In the genomic region with DNA sequence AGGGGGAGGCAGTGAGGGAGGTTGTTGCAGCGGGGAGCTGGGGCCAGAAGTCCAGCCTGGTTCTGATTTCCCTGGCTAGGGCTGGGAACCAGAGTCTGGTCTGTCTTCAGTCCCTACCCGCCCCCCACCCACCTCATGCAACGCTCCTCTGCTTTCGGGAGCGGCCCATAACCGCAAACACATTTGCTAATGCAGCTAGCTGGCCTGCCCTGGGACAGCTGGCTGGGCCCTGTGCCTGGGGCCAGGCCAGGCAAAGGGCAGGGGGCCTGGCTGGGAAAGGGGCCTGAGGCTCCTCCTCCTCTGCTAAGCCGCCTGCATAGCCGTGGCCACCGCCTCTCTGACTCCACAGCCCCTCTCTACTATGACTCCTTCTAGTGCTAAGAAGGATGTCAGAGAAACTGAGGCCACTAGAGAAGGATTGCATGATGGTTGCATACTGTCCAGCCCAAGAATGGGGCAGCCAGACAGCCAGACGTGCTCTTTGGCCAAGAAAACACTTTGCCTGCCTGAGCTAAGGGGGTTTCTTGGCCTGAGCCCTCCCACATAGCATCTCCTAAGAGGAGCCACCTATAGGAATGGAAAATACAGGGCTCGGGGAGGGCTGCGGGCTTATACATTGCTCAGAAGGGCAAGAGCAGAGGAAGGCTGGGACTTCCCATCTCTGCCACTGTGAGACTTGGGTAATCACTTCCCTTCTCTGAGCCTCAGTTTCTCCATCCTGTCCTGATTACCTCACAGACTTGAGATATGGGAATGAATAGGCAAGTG, we compare ENCODE assay signal across 29 cellular contexts.
DNase-seq lines count a peak whose midpoint lies in the region; ATAC-seq, FAIRE-seq and TF ChIP-seq lines count a peak whose summit lies in the region.
"Had no signal": no experiment of that assay in that cellular context is flagged by ENCODE, and none has a peak within 500 bp of the region (broad histone marks: within the 10 kb centered on the region; RNA-seq: fewer than 3 reads in every experiment).

No MANE protein-coding gene starts in this region.

- no peak overlapping the region for H3K4me2 ChIP-seq in IMR-90 (ENCODE audit: low read depth, low read length)

- H3K9me3 Mint-ChIP-seq in CD4-positive, alpha-beta T cell: no peaks in the 10 kb centered on the region
- H3K9me3 Mint-ChIP-seq: activated naive CD4-positive, alpha-beta T cell treated with anti-CD3 and anti-CD28 coated beads, Interleukin-2, amount 50 U/mL, for 72 hours; activated T-helper 17 cell treated with anti-CD3 and anti-CD28 coated beads, Interleukin-2, amount 50 U/mL, for 72 hours; CD8-positive, alpha-beta memory T cell; effector memory CD8-positive, alpha-beta T cell; T-helper 2 cell treated with Interferon-gamma antibody and Interleukin-4, amounts not matched to agents 5 μg/mL and 100 μg/mL, for 36 hours had no signal

- H2BK15ac ChIP-seq in IMR-90 (ENCODE audit: low read depth, low read length): no peak overlapping the region

- CTCF ChIA-PET in IMR-90 (lab: Yijun Ruan, JAX): no interaction called here
- CTCF ChIA-PET in CD4-positive, alpha-beta T cell (lab: Charles Lee): no interaction called here

- H3K18ac ChIP-seq in IMR-90 (ENCODE audit: low read depth, low read length): no peak overlapping the region

- peak; percentile 28 for DNase-seq in IMR-90
- peak; percentile 13 for DNase-seq in choroid plexus epithelial cell (ENCODE audit: low read depth)
- peak; percentile 78 for DNase-seq in kidney
- peak; percentile 33 for DNase-seq in skeletal muscle cell (ENCODE audit: low read depth)
- DNase-seq in CD4-positive, alpha-beta T cell: no peak
- DNase-seq in HCEC 1CT: no peak
- DNase-seq in dermis blood vessel endothelial cell: no peak
- DNase-seq: activated CD4-positive, alpha-beta T cell treated with anti-CD3 and anti-CD28 coated beads, Interleukin-2, amount 50 U/mL, for 4 hours; activated CD8-positive, alpha-beta memory T cell treated with anti-CD3 and anti-CD28 coated beads, Interleukin-2, amount 50 U/mL, for 4 hours; AML-193; CD8-positive, alpha-beta memory T cell; DMS53; effector memory CD8-positive, alpha-beta T cell; GOT3; left ventricle myocardium superior; MG63; NCI-H1417 treated with DMSO at 0.1 percent for 48 hours; NCI-H2107; Peyer's patch; spleen; stimulated activated CD4-positive, alpha-beta T cell treated with anti-CD3 and anti-CD28 coated beads, Interleukin-4, amount 100 ng/mL, for 1 hour; stimulated activated naive CD4-positive, alpha-beta T cell treated with Interleukin-2 at 50 U/mL for 16 hours had no signal

- H3K4me3 ChIP-seq in IMR-90 (ENCODE audit: insufficient read depth, low read depth, low read length) (no peak overlapping the region), choroid plexus epithelial cell (ENCODE audit: low read depth, low read length) (no peak overlapping the region), kidney (ENCODE audit: low read length in 2 of 2) (no peak overlapping the region), skeletal muscle cell (ENCODE audit: low read depth, low read length) (no peak overlapping the region)
- H3K4me3 ChIP-seq: esophagus muscularis mucosa, GM12878, MG63, Peyer's patch, spleen, thoracic aorta had no signal

- peak; percentile 60 for ATAC-seq in IMR-90 (ENCODE audit: low read depth)
- no peak for ATAC-seq in CD4-positive, alpha-beta T cell (ENCODE audit: poor library complexity)
- ATAC-seq: activated naive CD4-positive, alpha-beta T cell treated with anti-CD3 and anti-CD28 coated beads, Interleukin-2, amount 50 U/mL, for 72 hours; activated T-helper 17 cell treated with anti-CD3 and anti-CD28 coated beads, Interleukin-2, amount 50 U/mL, for 72 hours; effector memory CD8-positive, alpha-beta T cell; GM12878; left ventricle myocardium superior had no signal

- FAIRE-seq in kidney (lab: Jason Lieb, UNC): no peak
- FAIRE-seq: GM12878 had no signal

- no peak overlapping the region for H2BK120ac ChIP-seq in IMR-90 (ENCODE audit: low read depth, low read length)

- H3K4me1 Mint-ChIP-seq in CD4-positive, alpha-beta T cell (ENCODE audit: low read depth): no peaks in the 10 kb centered on the region
- H3K4me1 Mint-ChIP-seq: activated T-helper 17 cell treated with anti-CD3 and anti-CD28 coated beads, Interleukin-2, amount 50 U/mL, for 72 hours; CD8-positive, alpha-beta memory T cell had no signal

- intact Hi-C loops in IMR-90 (cut with micrococcal nuclease): loop anchor here (10.0 kb wide), 1 partner anchor 196 kb away; no protein-coding TSS in a partner anchor
- intact Hi-C loops in kidney (cut with DNase I): no loop called here
- intact Hi-C loops in CD4-positive, alpha-beta T cell (cut with DNase I, micrococcal nuclease): no loop called here

- no peak overlapping the region for H3K14ac ChIP-seq in IMR-90 (replicated peaks; ENCODE audit: low read depth, low read length)

- no peak overlapping the region for H3K4ac ChIP-seq in IMR-90 (ENCODE audit: low read depth, low read length)

- no peak overlapping the region for H2BK5ac ChIP-seq in IMR-90 (ENCODE audit: low read depth, low read length, poor library complexity, severe bottlenecking)

- TF ChIP-seq RAD21 in IMR-90 (IDR thresholded peaks at IDR 0.05; ENCODE audit: low read length): no peak

- in situ Hi-C loops in IMR-90 (cut with MboI; ENCODE audit: low sequenced_read_pairs): no loop called here

- H4K91ac ChIP-seq in IMR-90 (ENCODE audit: insufficient read depth, low read depth, low read length): no peak overlapping the region

- H3K36me3 Mint-ChIP-seq in CD4-positive, alpha-beta T cell (ENCODE audit: low read depth): no peaks in the 10 kb centered on the region
- H3K36me3 Mint-ChIP-seq: activated naive CD4-positive, alpha-beta T cell treated with anti-CD3 and anti-CD28 coated beads, Interleukin-2, amount 50 U/mL, for 72 hours; CD8-positive, alpha-beta memory T cell had no signal

- H3K9me3 ChIP-seq in IMR-90 (ENCODE audit: control insufficient read depth, insufficient read depth, low read length) (no peaks in the 10 kb centered on the region), kidney (ENCODE audit: control insufficient read depth in 1 of 2, low read length in 2 of 2) (no peaks in the 10 kb centered on the region)
- no peaks in the 10 kb centered on the region for H3K9me3 ChIP-seq in CD4-positive, alpha-beta T cell (ENCODE audit: control insufficient read depth, low read length)
- H3K9me3 ChIP-seq: esophagus muscularis mucosa, MG63, neutrophil, Peyer's patch, spleen, thoracic aorta had no signal

- dilution Hi-C loops in IMR-90 (cut with HindIII; ENCODE audit: low sequenced_read_pairs, unreplicated experiment): no loop called here

- no peak overlapping the region for H3K27ac Mint-ChIP-seq in CD4-positive, alpha-beta T cell
- H3K27ac Mint-ChIP-seq: activated naive CD4-positive, alpha-beta T cell treated with anti-CD3 and anti-CD28 coated beads, Interleukin-2, amount 50 U/mL, for 72 hours; activated T-helper 17 cell treated with anti-CD3 and anti-CD28 coated beads, Interleukin-2, amount 50 U/mL, for 72 hours; CD8-positive, alpha-beta memory T cell; T-helper 2 cell treated with Interferon-gamma antibody and Interleukin-4, amounts not matched to agents 5 μg/mL and 100 μg/mL, for 36 hours had no signal

- H2AK5ac ChIP-seq in IMR-90 (ENCODE audit: low read depth, low read length): no peak overlapping the region

- no peaks in the 10 kb centered on the region for H3K9me1 ChIP-seq in IMR-90 (ENCODE audit: insufficient read depth, low read length)

- no peaks in the 10 kb centered on the region for H3K27me3 Mint-ChIP-seq in CD4-positive, alpha-beta T cell
- H3K27me3 Mint-ChIP-seq: activated T-helper 17 cell treated with anti-CD3 and anti-CD28 coated beads, Interleukin-2, amount 50 U/mL, for 72 hours; effector memory CD8-positive, alpha-beta T cell had no signal

- H4K5ac ChIP-seq in IMR-90 (ENCODE audit: low read depth, low read length): no peak overlapping the region

- H3K4me1 ChIP-seq in IMR-90 (ENCODE audit: control insufficient read depth, insufficient read depth, low read length) (peaks cover 3% of the 10 kb centered on the region; the same call in 1 of the 2 replicates), kidney (ENCODE audit: control insufficient read depth in 1 of 2, insufficient read depth in 1 of 2, low read depth in 1 of 2, low read length in 2 of 2) (no peaks in the 10 kb centered on the region)
- H3K4me1 ChIP-seq: esophagus muscularis mucosa, Peyer's patch, spleen had no signal

- H3K23ac ChIP-seq in IMR-90 (ENCODE audit: low read depth, low read length): no peak overlapping the region

- no peak for TF ChIP-seq POLR2A in IMR-90 (IDR thresholded peaks at IDR 0.05; ENCODE audit: low read depth, low read length)

- no peaks in the 10 kb centered on the region for H4K20me1 ChIP-seq in IMR-90 (ENCODE audit: insufficient read depth, low read length)

- POLR2A ChIA-PET in IMR-90 (lab: Charles Lee; ENCODE audit: unreplicated experiment): no interaction called here
- POLR2A ChIA-PET in CD4-positive, alpha-beta T cell (lab: Charles Lee): no interaction called here

- H3K36me3 ChIP-seq in IMR-90 (ENCODE audit: control insufficient read depth, insufficient read depth, low read length): no peaks in the 10 kb centered on the region
- no peaks in the 10 kb centered on the region for H3K36me3 ChIP-seq in kidney (ENCODE audit: control insufficient read depth in 1 of 2, insufficient read depth in 2 of 2, low read length in 2 of 2)
- H3K36me3 ChIP-seq: esophagus muscularis mucosa, MG63, neutrophil, Peyer's patch, spleen, thoracic aorta had no signal

- H3K9ac ChIP-seq in IMR-90 (ENCODE audit: low read depth, low read length) (no peak overlapping the region), kidney (ENCODE audit: low read length in 2 of 2) (no peak overlapping the region)

- H4K8ac ChIP-seq in IMR-90 (ENCODE audit: low read depth in 2 of 2, low read length in 2 of 2): no peak overlapping the region

- no peak overlapping the region for H3K4me3 Mint-ChIP-seq in CD4-positive, alpha-beta T cell
- H3K4me3 Mint-ChIP-seq: activated T-helper 17 cell treated with anti-CD3 and anti-CD28 coated beads, Interleukin-2, amount 50 U/mL, for 72 hours; CD8-positive, alpha-beta memory T cell; effector memory CD8-positive, alpha-beta T cell; T-helper 2 cell treated with Interferon-gamma antibody and Interleukin-4, amounts not matched to agents 5 μg/mL and 100 μg/mL, for 36 hours had no signal

- no peak overlapping the region for H3K27ac ChIP-seq in IMR-90 (ENCODE audit: insufficient read depth, low read length)
- H3K27ac ChIP-seq in kidney (ENCODE audit: low read depth in 2 of 2, low read length in 2 of 2): no peak overlapping the region
- H3K27ac ChIP-seq in CD4-positive, alpha-beta T cell (ENCODE audit: low read depth, low read length): no peak overlapping the region
- H3K27ac ChIP-seq: esophagus muscularis mucosa, neutrophil, Peyer's patch, thoracic aorta had no signal

- H3K79me1 ChIP-seq in IMR-90 (ENCODE audit: low read depth in 1 of 2, low read length in 2 of 2): no peaks in the 10 kb centered on the region

- peaks cover 44% of the 10 kb centered on the region for H3K27me3 ChIP-seq in IMR-90 (ENCODE audit: control insufficient read depth, insufficient read depth, low read length)
- no peaks in the 10 kb centered on the region for H3K27me3 ChIP-seq in CD4-positive, alpha-beta T cell (ENCODE audit: control insufficient read depth, insufficient read depth, low read length)
- H3K27me3 ChIP-seq: esophagus muscularis mucosa, MG63, neutrophil, Peyer's patch had no signal

- no peak overlapping the region for H2BK20ac ChIP-seq in IMR-90 (ENCODE audit: low read depth, low read length)

- H3K56ac ChIP-seq in IMR-90 (ENCODE audit: extremely low read depth, insufficient read depth, low read length): no peak overlapping the region

- no peak overlapping the region for H2AK9ac ChIP-seq in IMR-90 (replicated peaks; ENCODE audit: low read depth, low read length, poor library complexity)

- BruUV-seq in IMR-90 (replicated peaks; lab: Mats Ljungman, UMichigan): no TSS peak

- peak overlapping the region; percentile 16 for H2AFZ ChIP-seq in IMR-90 (replicated peaks; ENCODE audit: low read length, poor library complexity)

- 60% methylated on average over 1 of the region's 12 CpGs; no CpG with 5 or more reads in 1 of the 2 experiments for WGBS in IMR-90 (ENCODE audit: extremely low coverage in 2 of 2, insufficient read length in 1 of 2), 2 experiments

- no peak for TF ChIP-seq CTCF in IMR-90 (conservative IDR thresholded peaks at IDR 0.05; ENCODE audit: low read depth, low read length)
- no peak for TF ChIP-seq CTCF in choroid plexus epithelial cell (conservative IDR thresholded peaks at IDR 0.05; ENCODE audit: low read depth, low read length)
- TF ChIP-seq CTCF in kidney (IDR thresholded peaks at IDR 0.05; ENCODE audit: borderline replicate concordance, extremely low read depth, insufficient read depth): no peak
- no peak for TF ChIP-seq CTCF in CD4-positive, alpha-beta T cell (IDR thresholded peaks at IDR 0.05)

Comparison
In these comparisons a context has a peak if more than half of its experiments do, and no peak if none do; other contexts are left out.
1. DNase-seq: peak in IMR-90 (single experiment), choroid plexus epithelial cell (single experiment), kidney (single experiment) and skeletal muscle cell (single experiment); none in CD4-positive, alpha-beta T cell (0 of 10), HCEC 1CT (single experiment) and dermis blood vessel endothelial cell (single experiment).